In genomic region chr22:21865041-21865440, GRCh38 we compare ENCODE assay signal across 8 cellular contexts. TPM values are rescaled to one million over a fixed set of nuclear protein-coding genes. Genes with fewer than 3 reads are reported as not detected.
DNase-seq lines count a peak whose midpoint lies in the region; ATAC-seq and TF ChIP-seq lines count a peak whose summit lies in the region.

No MANE protein-coding gene starts in this region.

- peaks cover 8% of the 10 kb centered on the region; the same call in 1 of the 2 replicates for H3F3A ChIP-seq in MM.1S (ENCODE audit: insufficient read depth, low read length)

- no peak overlapping the region for H3K18ac ChIP-seq in mesenchymal stem cell (ENCODE audit: low read depth in 1 of 2, low read length in 2 of 2)

- no peak overlapping the region for H3K27ac Mint-ChIP-seq in CD8-positive, alpha-beta T cell

- peaks cover 13% of the 10 kb centered on the region for H3K36me3 Mint-ChIP-seq in CD8-positive, alpha-beta T cell

- peaks cover 69% of the 10 kb centered on the region for H3K4me1 Mint-ChIP-seq in CD8-positive, alpha-beta T cell (ENCODE audit: low read depth)

- POLR2A ChIA-PET in CD8-positive, alpha-beta T cell (lab: Charles Lee): no interaction called here

- no peak overlapping the region for H2AK5ac ChIP-seq in mesenchymal stem cell (ENCODE audit: low read length, severe bottlenecking)

- H2BK12ac ChIP-seq in mesenchymal stem cell (ENCODE audit: low read length in 2 of 2): no peak overlapping the region

- CTCF ChIA-PET in CD8-positive, alpha-beta T cell (lab: Charles Lee): interaction anchor here (0.7 kb wide), 1 partner anchor 50 kb away, joined by 3 read pairs; no protein-coding TSS in a partner anchor

- no peaks in the 10 kb centered on the region for H3K36me3 ChIP-seq in CD8-positive, alpha-beta T cell (ENCODE audit: insufficient read depth, low read length)
- no peaks in the 10 kb centered on the region for H3K36me3 ChIP-seq in KMS-11 (ENCODE audit: insufficient read depth)
- no peaks in the 10 kb centered on the region for H3K36me3 ChIP-seq in mesenchymal stem cell (ENCODE audit: control insufficient read depth in 1 of 2, insufficient read depth in 2 of 2, low read depth in 1 of 2, low read length in 2 of 2)
- no peaks in the 10 kb centered on the region; the same call in none of the 2 replicates for H3K36me3 ChIP-seq in MM.1S (replicated peaks; ENCODE audit: insufficient read depth, low read length)

- H4K8ac ChIP-seq in mesenchymal stem cell (ENCODE audit: low read length): no peak overlapping the region

- no peaks in the 10 kb centered on the region for H3K9me2 ChIP-seq in MM.1S (replicated peaks; ENCODE audit: insufficient read depth, low read length)

- H3K79me2 ChIP-seq in KMS-11 (ENCODE audit: insufficient read depth, low read depth): peaks cover 62% of the 10 kb centered on the region
- peaks cover 68% of the 10 kb centered on the region for H3K79me2 ChIP-seq in MM.1S (ENCODE audit: low read length)

- H3K27me3 Mint-ChIP-seq in CD8-positive, alpha-beta T cell (ENCODE audit: low read depth): no peaks in the 10 kb centered on the region

- no peaks in the 10 kb centered on the region for H3K9me3 ChIP-seq in CD8-positive, alpha-beta T cell (ENCODE audit: low read length)
- H3K9me3 ChIP-seq in mesenchymal stem cell (ENCODE audit: control insufficient read depth, low read length) (no peaks in the 10 kb centered on the region), MM.1S (replicated peaks; ENCODE audit: insufficient read depth, low read length) (no peaks in the 10 kb centered on the region)

- intact Hi-C loops in CD8-positive, alpha-beta T cell (cut with DNase I, micrococcal nuclease): loop anchor here (1.0 to 5.0 kb wide), 5 partner anchors 10 to 863 kb away; partner anchors contain the start of genes PPM1F (in 2 of the 2), PPIL2 (in 1 of the 2) and THAP7 (in 1 of the 2)

- WGBS in mesenchymal stem cell: 59% methylated on average over 2 of the region's 3 CpGs

- no peaks in the 10 kb centered on the region for H3K9me3 Mint-ChIP-seq in CD8-positive, alpha-beta T cell

- H3K4me2 ChIP-seq in KMS-11 (peak overlapping the region; percentile 76; the same call in 1 of the 2 replicates), mesenchymal stem cell (ENCODE audit: low read length, poor library complexity, severe bottlenecking) (no peak overlapping the region), MM.1S (ENCODE audit: low read depth, low read length) (no peak overlapping the region)

- no peak for DNase-seq in CD8-positive, alpha-beta T cell
- peak; percentile 85 for DNase-seq in astrocyte of the hippocampus (ENCODE audit: low read depth, low spot score)
- DNase-seq in mesenchymal stem cell: peak; percentile 77
- no peak for DNase-seq in NCI-H748 (lab: John Stamatoyannopoulos, UW; ENCODE audit: unreplicated experiment)
- no peak for DNase-seq in MM.1S
- no peak for DNase-seq in HPDE6-E6E7 (ENCODE audit: extremely low spot score)

- no peak overlapping the region for H2AFZ ChIP-seq in KMS-11 (ENCODE audit: low read depth)
- no peak overlapping the region for H2AFZ ChIP-seq in mesenchymal stem cell (ENCODE audit: low read depth, low read length)
- no peak overlapping the region for H2AFZ ChIP-seq in MM.1S (ENCODE audit: low read length)

- H3K4me1 ChIP-seq in CD8-positive, alpha-beta T cell (ENCODE audit: insufficient read depth, low read length): peaks cover 64% of the 10 kb centered on the region
- H3K4me1 ChIP-seq in KMS-11 (ENCODE audit: low read depth, poor library complexity, severe bottlenecking) (peaks cover 53% of the 10 kb centered on the region), mesenchymal stem cell (ENCODE audit: control insufficient read depth, insufficient read depth, low read depth, low read length) (peaks cover 10% of the 10 kb centered on the region), MM.1S (ENCODE audit: low read length) (peaks cover 14% of the 10 kb centered on the region)

- ATAC-seq in CD8-positive, alpha-beta T cell: no peak
- no peak for ATAC-seq in GM19467 (IDR thresholded peaks at IDR 0.05; ENCODE audit: unreplicated experiment)

- H3K27me3 ChIP-seq in CD8-positive, alpha-beta T cell (ENCODE audit: insufficient read depth, low read length): no peaks in the 10 kb centered on the region
- H3K27me3 ChIP-seq in KMS-11 (ENCODE audit: insufficient read depth, low read depth) (no peaks in the 10 kb centered on the region), mesenchymal stem cell (ENCODE audit: control insufficient read depth in 1 of 2, insufficient read depth in 1 of 2, low read length in 2 of 2) (no peaks in the 10 kb centered on the region), MM.1S (replicated peaks; ENCODE audit: insufficient read depth, low read length) (peaks cover 10% of the 10 kb centered on the region)

- H3K4ac ChIP-seq in mesenchymal stem cell (ENCODE audit: low read depth in 1 of 2, low read length in 2 of 2): no peak overlapping the region

- no peak overlapping the region for H3K14ac ChIP-seq in mesenchymal stem cell (ENCODE audit: low read length in 2 of 2)

- no peak overlapping the region for H4K91ac ChIP-seq in mesenchymal stem cell (ENCODE audit: low read length)

- H2BK120ac ChIP-seq in mesenchymal stem cell (ENCODE audit: low read depth, low read length): no peak overlapping the region

- H3K4me3 ChIP-seq in CD8-positive, alpha-beta T cell (ENCODE audit: low read depth, low read length): no peak overlapping the region
- H3K4me3 ChIP-seq in KMS-11 (IDR thresholded peaks at IDR 0.05; ENCODE audit: insufficient read depth, low read depth, low read length) (no peak overlapping the region), mesenchymal stem cell (ENCODE audit: insufficient read depth in 1 of 2, low read depth in 1 of 2, low read length in 2 of 2) (peak overlapping the region in 1 of 2 experiments; percentile 98), MM.1S (ENCODE audit: low read length) (no peak overlapping the region)

- H3K9ac ChIP-seq in KMS-11 (no peak overlapping the region), mesenchymal stem cell (ENCODE audit: low read length) (peak overlapping the region; percentile 98), MM.1S (ENCODE audit: low read length) (no peak overlapping the region)

- no peak overlapping the region for H3K27ac ChIP-seq in CD8-positive, alpha-beta T cell (ENCODE audit: low read depth, low read length)
- H3K27ac ChIP-seq in KMS-11 (no peak overlapping the region), mesenchymal stem cell (ENCODE audit: low read length, poor library complexity, severe bottlenecking) (no peak overlapping the region), MM.1S (ENCODE audit: low read length) (no peak overlapping the region)

- H3K4me3 Mint-ChIP-seq in CD8-positive, alpha-beta T cell: peak overlapping the region; percentile 12

- H2BK5ac ChIP-seq in mesenchymal stem cell (ENCODE audit: low read depth, low read length, poor library complexity, severe bottlenecking): no peak overlapping the region

- H3K79me1 ChIP-seq in mesenchymal stem cell (replicated peaks; ENCODE audit: low read length, poor library complexity, severe bottlenecking): peaks cover 3% of the 10 kb centered on the region

- H4K20me1 ChIP-seq in KMS-11 (ENCODE audit: insufficient read depth) (peaks cover 12% of the 10 kb centered on the region), MM.1S (ENCODE audit: insufficient read depth, low read length) (peaks cover 53% of the 10 kb centered on the region)

- no peak for TF ChIP-seq CTCF in CD8-positive, alpha-beta T cell (IDR thresholded peaks at IDR 0.05)
- no peak for TF ChIP-seq CTCF in KMS-11 (conservative IDR thresholded peaks at IDR 0.05; ENCODE audit: low read depth, low read length)
- no peak for TF ChIP-seq CTCF in MM.1S (IDR thresholded peaks at IDR 0.05; ENCODE audit: low read length)

- H3K23ac ChIP-seq in mesenchymal stem cell (ENCODE audit: low read length in 2 of 2): no peak overlapping the region

- H2BK15ac ChIP-seq in mesenchymal stem cell (ENCODE audit: low read depth, poor library complexity, severe bottlenecking): no peak overlapping the region

RNA-seq across cellular contexts. Expression of gene MAPK1, which starts 2.4 kb away (rescaled TPM):
- total RNA-seq in CD8-positive, alpha-beta T cell: 10 to 100 TPM; 34.0 to 39.2 TPM
- 67.7 TPM for polyA plus RNA-seq in mesenchymal stem cell (2013, experiment 1 of 2)
- polyA plus RNA-seq in mesenchymal stem cell (2013, experiment 2 of 2): 67.1 TPM

Comparison
In these comparisons a context has a peak if more than half of its experiments do, and no peak if none do; other contexts are left out.
1. DNase-seq: peak in astrocyte of the hippocampus (single experiment) and mesenchymal stem cell (single experiment); none in CD8-positive, alpha-beta T cell (0 of 7), NCI-H748 (single experiment), MM.1S (single experiment) and HPDE6-E6E7 (single experiment).